10 cellular contexts compared by ENCODE assay signal in genomic region chr3:138947303-138948121, GRCh38. TPM values are rescaled to one million over a fixed set of nuclear protein-coding genes. Genes with fewer than 3 reads are reported as not detected.
DNase-seq lines count a peak whose midpoint lies in the region; ATAC-seq and TF ChIP-seq lines count a peak whose summit lies in the region.
"Had no signal": no experiment of that assay in that cellular context is flagged by ENCODE, and none has a peak within 500 bp of the region (broad histone marks: within the 10 kb centered on the region; RNA-seq: fewer than 3 reads in every experiment).

No MANE protein-coding gene starts in this region.

- peak in 1 of 8 donors; percentile 13 for ATAC-seq in heart right ventricle
- no peak for ATAC-seq in Right ventricle myocardium superior (ENCODE audit: poor library complexity)
- no peak for ATAC-seq in upper lobe of right lung
- no peak for ATAC-seq in HG03565 (IDR thresholded peaks at IDR 0.05; ENCODE audit: unreplicated experiment)
- ATAC-seq: HCT116 had no signal

- H3K27ac ChIP-seq in heart right ventricle (no peak overlapping the region), brain microvascular endothelial cell (no peak overlapping the region), upper lobe of right lung (no peak overlapping the region)

- no peaks in the 10 kb centered on the region for H3K9me3 ChIP-seq in heart right ventricle
- no peaks in the 10 kb centered on the region for H3K9me3 ChIP-seq in upper lobe of right lung

- H3K4me1 ChIP-seq in heart right ventricle: peaks cover 13 to 50% (median 41%) of the 10 kb centered on the region in 9 donors
- H3K4me1 ChIP-seq in upper lobe of right lung: peaks cover 34% of the 10 kb centered on the region

- intact Hi-C loops in heart right ventricle (cut with DNase I): no loop called here
- intact Hi-C loops in Right ventricle myocardium superior (cut with DNase I): no loop called here
- intact Hi-C loops in upper lobe of right lung (cut with DNase I): no loop called here

- 18 to 23% methylated on average over 37 of the region's 37 CpGs for WGBS in heart right ventricle, 2 donors

- H3K27me3 ChIP-seq in heart right ventricle (peaks cover 54 to 99% (median 97%) of the 10 kb centered on the region in 7 donors), brain microvascular endothelial cell (replicated peaks) (peaks cover 84% of the 10 kb centered on the region), upper lobe of right lung (peaks cover 90% of the 10 kb centered on the region)

- H3K4me3 ChIP-seq in heart right ventricle: peak overlapping the region; percentile 15 to 59 (median 50)
- peak overlapping the region; percentile 46 for H3K4me3 ChIP-seq in brain microvascular endothelial cell (ENCODE audit: low read depth, low read length)
- peak overlapping the region; percentile 40 for H3K4me3 ChIP-seq in upper lobe of right lung

- in situ Hi-C loops in brain microvascular endothelial cell (cut with HindIII; ENCODE audit: low pct_ligation_motif_present, low sequenced_read_pairs): loop anchor here (25.0 kb wide), 1 partner anchor 365 kb away; no protein-coding TSS in a partner anchor

- no peak for DNase-seq in heart right ventricle
- DNase-seq in Right ventricle myocardium superior: no peak
- no peak for DNase-seq in brain microvascular endothelial cell
- DNase-seq in mesenteric fat pad (ENCODE audit: low spot score): peak; percentile 78
- no peak for DNase-seq in upper lobe of right lung
- no peak for DNase-seq in SIG-M5 (lab: John Stamatoyannopoulos, UW)
- no peak for DNase-seq in RPMI8226
- DNase-seq: GF-D8 had no signal

- H3K36me3 ChIP-seq in heart right ventricle: no peaks in the 10 kb centered on the region
- no peaks in the 10 kb centered on the region for H3K36me3 ChIP-seq in brain microvascular endothelial cell (replicated peaks)
- no peaks in the 10 kb centered on the region for H3K36me3 ChIP-seq in upper lobe of right lung

- TF ChIP-seq CTCF in heart right ventricle (IDR thresholded peaks at IDR 0.05) (no peak), brain microvascular endothelial cell (IDR thresholded peaks at IDR 0.05; ENCODE audit: low read depth, low read length, missing control alignments) (no peak), upper lobe of right lung (IDR thresholded peaks at IDR 0.05) (no peak)

RNA-seq across cellular contexts. Expression of gene FOXL2NB, which starts 0.5 kb away (rescaled TPM):
- total RNA-seq in heart right ventricle: under 1 TPM in 2 of 10 donors, not detected in 8; 0.06 to 0.13 TPM
- under 1 TPM in 1 of 2 donors, not detected in 1; 0.01 TPM for polyA plus RNA-seq in heart right ventricle
- not detected for total RNA-seq in Right ventricle myocardium superior
- total RNA-seq in mesenteric fat pad: not detected
- not detected for total RNA-seq in upper lobe of right lung

RNA-seq across cellular contexts. Expression of gene FOXL2, which starts 0.6 kb away (rescaled TPM):
- total RNA-seq in heart right ventricle (under 1 TPM in 1 of 10 donors, not detected in 9; 0.12 TPM), Right ventricle myocardium superior (not detected), mesenteric fat pad (not detected), upper lobe of right lung (not detected)
- polyA plus RNA-seq in heart right ventricle: not detected

RNA-seq across cellular contexts. Expression of gene PRR23A, which starts 58.6 kb away (rescaled TPM):
- total RNA-seq in heart right ventricle (not detected), Right ventricle myocardium superior (not detected), mesenteric fat pad (not detected), upper lobe of right lung (not detected)
- not detected for polyA plus RNA-seq in heart right ventricle
